In the genomic region with DNA sequence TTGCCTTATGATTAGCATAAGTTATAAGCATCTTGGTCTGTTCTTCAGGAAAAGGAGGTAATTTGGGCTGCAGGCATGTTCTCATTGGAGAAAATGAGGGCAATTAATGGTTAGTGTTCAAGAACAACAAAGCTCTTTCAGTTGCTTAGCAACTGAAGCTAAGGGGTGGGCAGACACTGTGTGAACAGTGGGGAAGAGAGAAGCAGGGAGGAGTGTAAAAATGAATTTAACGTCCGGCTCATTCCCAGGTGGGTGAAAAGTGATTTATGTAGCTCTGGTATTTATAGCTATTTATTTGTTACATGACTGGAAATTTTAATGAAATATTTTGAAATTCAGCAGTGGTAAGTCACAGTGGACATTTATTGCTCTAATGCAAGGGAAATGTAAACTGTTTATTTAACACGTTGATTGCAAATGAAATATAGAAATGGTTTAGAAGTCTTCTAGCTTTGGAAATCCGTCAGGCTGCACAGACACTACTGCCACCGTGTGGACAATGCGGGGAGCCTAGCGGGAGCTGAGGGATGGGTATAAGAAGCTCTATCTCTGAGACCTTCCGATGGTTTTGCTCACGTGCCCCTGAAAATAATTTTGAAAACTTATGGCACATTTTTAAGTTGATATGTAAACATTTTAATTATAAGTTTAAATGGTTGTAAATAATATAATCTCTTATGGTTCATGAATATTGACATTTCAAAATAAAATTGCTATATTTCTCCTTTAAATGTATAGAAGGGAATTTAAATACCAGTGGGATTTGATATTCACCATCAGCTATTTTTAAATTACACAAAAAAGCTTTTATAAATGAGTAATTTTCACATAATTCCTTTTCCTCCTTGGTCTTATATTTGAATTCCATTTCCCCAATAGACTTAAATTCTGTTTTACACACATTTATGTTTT, we compare ENCODE assay signal across 1 cellular context.
TF ChIP-seq lines count a peak whose summit lies in the region.

No MANE protein-coding gene starts in this region.

TF ChIP-seq in HEK293, 187 proteins besides CTCF, POLR2A, EP300 and RAD21 (continued from another document):
- TF ChIP-seq ZNF157 (tag by site-specific recombination; IDR thresholded peaks at IDR 0.05) (no peak), ZBTB7A (tag by site-specific recombination; IDR thresholded peaks at IDR 0.05; ENCODE audit: low read depth) (no peak), ZNF654 (tag by site-specific recombination; IDR thresholded peaks at IDR 0.05; ENCODE audit: low read depth) (peak; percentile 94), ZNF362 (tag by site-specific recombination; IDR thresholded peaks at IDR 0.05) (no peak), ZNF777 (tag by site-specific recombination; IDR thresholded peaks at IDR 0.05; ENCODE audit: borderline replicate concordance) (no peak), ZNF292 (tag by site-specific recombination; IDR thresholded peaks at IDR 0.05; ENCODE audit: borderline replicate concordance, low read depth) (no peak), ZNF585B (tag by site-specific recombination; IDR thresholded peaks at IDR 0.05) (no peak), OSR2 (tag by site-specific recombination; IDR thresholded peaks at IDR 0.05) (no peak), ZNF660 (tag by site-specific recombination; IDR thresholded peaks at IDR 0.05) (peak; percentile 80), ZNF350 (tag by site-specific recombination; IDR thresholded peaks at IDR 0.05) (no peak), ZNF404 (tag by site-specific recombination; IDR thresholded peaks at IDR 0.05) (no peak), ZNF26 (tag by site-specific recombination; IDR thresholded peaks at IDR 0.05) (no peak), KLF10 (tag by site-specific recombination; IDR thresholded peaks at IDR 0.05) (0 out of 2 replicates have a peak, but pooled peaks have one; percentile 52), ZBTB8A (tag by site-specific recombination; IDR thresholded peaks at IDR 0.05) (no peak), ZSCAN30 (tag by site-specific recombination; IDR thresholded peaks at IDR 0.05) (peak; percentile 67; the same call in 1 of the 2 replicates), PRDM10 (tag by site-specific recombination; IDR thresholded peaks at IDR 0.05) (peak; percentile 51; the same call in 1 of the 2 replicates), PRDM1 (tag by site-specific recombination; IDR thresholded peaks at IDR 0.05) (no peak), ZSCAN4 (tag by site-specific recombination; IDR thresholded peaks at IDR 0.05) (no peak), ZFP37 (tag by site-specific recombination; IDR thresholded peaks at IDR 0.05) (no peak), GLIS1 (tag by site-specific recombination; IDR thresholded peaks at IDR 0.05) (no peak), ZNF2 (tag by site-specific recombination; IDR thresholded peaks at IDR 0.05) (peak; percentile 47; the same call in 1 of the 2 replicates), SP7 (tag by site-specific recombination; IDR thresholded peaks at IDR 0.05) (no peak), ZNF341 (tag by site-specific recombination; IDR thresholded peaks at IDR 0.05; ENCODE audit: low read depth) (peak; percentile 43), ZNF561 (tag by site-specific recombination; IDR thresholded peaks at IDR 0.05; ENCODE audit: borderline replicate concordance) (0 out of 2 replicates have a peak, but pooled peaks have one; percentile 40), ZNF701 (tag by site-specific recombination; IDR thresholded peaks at IDR 0.05) (no peak), PRDM6 (tag by site-specific recombination; IDR thresholded peaks at IDR 0.05) (0 out of 2 replicates have a peak, but pooled peaks have one; percentile 38), ZNF146 (tag by site-specific recombination; IDR thresholded peaks at IDR 0.05) (no peak), ZNF558 (tag by site-specific recombination; IDR thresholded peaks at IDR 0.05) (0 out of 2 replicates have a peak, but pooled peaks have one; percentile 30)
- TF ChIP-seq, protein P1, sequence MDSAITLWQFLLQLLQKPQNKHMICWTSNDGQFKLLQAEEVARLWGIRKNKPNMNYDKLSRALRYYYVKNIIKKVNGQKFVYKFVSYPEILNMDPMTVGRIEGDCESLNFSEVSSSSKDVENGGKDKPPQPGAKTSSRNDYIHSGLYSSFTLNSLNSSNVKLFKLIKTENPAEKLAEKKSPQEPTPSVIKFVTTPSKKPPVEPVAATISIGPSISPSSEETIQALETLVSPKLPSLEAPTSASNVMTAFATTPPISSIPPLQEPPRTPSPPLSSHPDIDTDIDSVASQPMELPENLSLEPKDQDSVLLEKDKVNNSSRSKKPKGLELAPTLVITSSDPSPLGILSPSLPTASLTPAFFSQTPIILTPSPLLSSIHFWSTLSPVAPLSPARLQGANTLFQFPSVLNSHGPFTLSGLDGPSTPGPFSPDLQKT (IDR thresholded peaks at IDR 0.05; ENCODE audit: borderline replicate concordance, low read depth, low read length) = no peak
